In the genomic region with DNA sequence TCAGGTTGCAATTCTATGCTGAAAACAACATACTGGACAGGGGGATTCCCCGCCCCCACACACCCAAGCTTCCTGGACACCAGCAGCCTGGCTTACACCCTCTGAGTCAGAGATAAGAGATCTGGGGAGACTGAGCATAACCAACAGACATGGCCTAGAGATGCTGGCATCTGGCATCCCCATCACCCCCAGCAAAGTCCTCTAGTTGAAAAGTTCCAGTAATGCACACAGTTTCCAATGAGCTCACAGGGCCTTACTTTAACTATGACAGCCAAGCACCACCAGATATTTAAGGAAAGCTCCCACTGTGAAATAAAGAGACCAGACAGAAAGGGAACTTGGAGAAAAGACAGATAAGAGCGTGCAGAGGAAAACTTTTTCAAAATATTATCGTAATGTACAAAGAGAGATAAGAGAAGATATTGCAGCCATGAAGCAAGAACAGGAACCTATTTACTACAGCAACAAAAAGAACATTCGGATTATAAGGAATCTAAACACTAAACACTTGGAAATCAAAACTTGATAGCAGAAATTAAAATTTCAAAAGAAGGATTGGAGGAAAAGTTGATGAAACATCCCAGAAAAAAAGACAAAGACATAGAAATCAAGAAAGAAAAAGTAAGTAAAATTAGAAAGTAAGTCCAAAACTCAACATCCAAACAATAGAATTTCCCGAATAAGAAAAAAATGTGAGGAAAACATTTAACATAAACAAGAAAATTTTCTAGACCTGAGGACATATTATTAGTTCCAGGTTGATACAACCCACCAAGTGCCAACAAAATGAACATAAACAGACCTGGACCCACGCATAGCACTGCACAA, we compare ENCODE assay signal across 11 cellular contexts. TPM values are rescaled to one million over a fixed set of nuclear protein-coding genes. Genes with fewer than 3 reads are reported as not detected.
A peak's percentile ranks its signal among the peaks of the same experiment; 100 is the strongest.
DNase-seq lines count a peak whose midpoint lies in the region; ATAC-seq and TF ChIP-seq lines count a peak whose summit lies in the region.
"Had no signal": no experiment of that assay in that cellular context is flagged by ENCODE, and none has a peak within 500 bp of the region (broad histone marks: within the 10 kb centered on the region; RNA-seq: fewer than 3 reads in every experiment).

No MANE protein-coding gene starts in this region.

- peaks cover 8% of the 10 kb centered on the region for H3K27me3 Mint-ChIP-seq in activated CD4-positive, alpha-beta memory T cell treated with anti-CD3 and anti-CD28 coated beads, Interleukin-2, amount 10 ng/mL, durations not matched to agents 7 days and 5 days

- H3K4me3 ChIP-seq in fibroblast of pulmonary artery (replicated peaks; ENCODE audit: low read depth, low read length) = no peak overlapping the region

- no peak overlapping the region for H3K4me3 Mint-ChIP-seq in activated CD4-positive, alpha-beta memory T cell treated with anti-CD3 and anti-CD28 coated beads, Interleukin-2, amount 10 ng/mL, durations not matched to agents 7 days and 5 days
- no peak overlapping the region for H3K4me3 Mint-ChIP-seq in stimulated activated effector memory CD8-positive, alpha-beta T cell treated with anti-CD3 and anti-CD28 coated beads, Interleukin-12 subunit alpha, Interleukin-12 subunit beta, amount 100 ng/mL, for 72 hours
- H3K4me3 Mint-ChIP-seq: B cell, neural crest cell had no signal

- CTCF ChIA-PET in activated CD4-positive, alpha-beta memory T cell treated with anti-CD3 and anti-CD28 coated beads, Interleukin-2, amount 10 ng/mL, durations not matched to agents 7 days and 5 days (lab: Charles Lee) = interaction anchor here (1.3 kb wide), 1 partner anchor 92 kb away, joined by 3 read pairs; no protein-coding TSS in a partner anchor

- DNase-seq in activated T-cell treated with anti-CD3 and anti-CD28 coated beads for 24 hours (ENCODE audit: low read depth) = peak; percentile 23
- DNase-seq in activated T-cell treated with anti-CD3 and anti-CD28 coated beads, Interleukin-2, amount 50 U/mL, for 1 hour = no peak
- peak; percentile 43 for DNase-seq in activated CD4-positive, alpha-beta memory T cell treated with anti-CD3 and anti-CD28 coated beads, Interleukin-2, amount 10 ng/mL, durations not matched to agents 7 days and 5 days
- DNase-seq in fibroblast of pulmonary artery (ENCODE audit: low read depth) = peak; percentile 77
- DNase-seq in stimulated activated effector memory CD8-positive, alpha-beta T cell treated with anti-CD3 and anti-CD28 coated beads, Interleukin-12 subunit alpha, Interleukin-12 subunit beta, amount 100 ng/mL, for 72 hours (ENCODE audit: low spot score in 2 of 2) = no peak
- no peak for DNase-seq in NCI-H345 treated with DMSO at 0.1 percent for 48 hours (lab: John Stamatoyannopoulos, UW; ENCODE audit: unreplicated experiment)
- DNase-seq in DMS53 treated with DMSO at 0.1 percent for 48 hours (lab: John Stamatoyannopoulos, UW; ENCODE audit: unreplicated experiment) = no peak

- peaks cover 13% of the 10 kb centered on the region for H3K4me1 Mint-ChIP-seq in activated CD4-positive, alpha-beta memory T cell treated with anti-CD3 and anti-CD28 coated beads, Interleukin-2, amount 10 ng/mL, durations not matched to agents 7 days and 5 days
- peaks cover 6% of the 10 kb centered on the region for H3K4me1 Mint-ChIP-seq in stimulated activated effector memory CD8-positive, alpha-beta T cell treated with anti-CD3 and anti-CD28 coated beads, Interleukin-12 subunit alpha, Interleukin-12 subunit beta, amount 100 ng/mL, for 72 hours
- H3K4me1 Mint-ChIP-seq: B cell, neural crest cell had no signal

- H3K9me3 Mint-ChIP-seq in activated CD4-positive, alpha-beta memory T cell treated with anti-CD3 and anti-CD28 coated beads, Interleukin-2, amount 10 ng/mL, durations not matched to agents 7 days and 5 days = no peaks in the 10 kb centered on the region
- no peaks in the 10 kb centered on the region for H3K9me3 Mint-ChIP-seq in stimulated activated effector memory CD8-positive, alpha-beta T cell treated with anti-CD3 and anti-CD28 coated beads, Interleukin-12 subunit alpha, Interleukin-12 subunit beta, amount 100 ng/mL, for 72 hours
- H3K9me3 Mint-ChIP-seq: neural crest cell had no signal

- H3K27ac Mint-ChIP-seq in activated CD4-positive, alpha-beta memory T cell treated with anti-CD3 and anti-CD28 coated beads, Interleukin-2, amount 10 ng/mL, durations not matched to agents 7 days and 5 days = no peak overlapping the region
- no peak overlapping the region for H3K27ac Mint-ChIP-seq in stimulated activated effector memory CD8-positive, alpha-beta T cell treated with anti-CD3 and anti-CD28 coated beads, Interleukin-12 subunit alpha, Interleukin-12 subunit beta, amount 100 ng/mL, for 72 hours
- H3K27ac Mint-ChIP-seq: B cell had no signal

- peak; percentile 99 for ATAC-seq in stimulated activated effector memory CD8-positive, alpha-beta T cell treated with anti-CD3 and anti-CD28 coated beads, Interleukin-12 subunit alpha, Interleukin-12 subunit beta, amount 100 ng/mL, for 72 hours
- no peak for ATAC-seq in GM18505 (IDR thresholded peaks at IDR 0.05; ENCODE audit: unreplicated experiment)
- ATAC-seq: Right ventricle myocardium inferior had no signal

- TF ChIP-seq CTCF in fibroblast of pulmonary artery (IDR thresholded peaks at IDR 0.05; ENCODE audit: low read length, missing control alignments) = no peak

- POLR2A ChIA-PET in activated CD4-positive, alpha-beta memory T cell treated with anti-CD3 and anti-CD28 coated beads, Interleukin-2, amount 10 ng/mL, durations not matched to agents 7 days and 5 days (lab: Charles Lee) = no interaction called here

- no peaks in the 10 kb centered on the region for H3K36me3 Mint-ChIP-seq in activated CD4-positive, alpha-beta memory T cell treated with anti-CD3 and anti-CD28 coated beads, Interleukin-2, amount 10 ng/mL, durations not matched to agents 7 days and 5 days (ENCODE audit: low read depth)
- no peaks in the 10 kb centered on the region for H3K36me3 Mint-ChIP-seq in stimulated activated effector memory CD8-positive, alpha-beta T cell treated with anti-CD3 and anti-CD28 coated beads, Interleukin-12 subunit alpha, Interleukin-12 subunit beta, amount 100 ng/mL, for 72 hours

- no peak for TF ChIP-seq POLR2A in GM18505 (IDR thresholded peaks at IDR 0.05; ENCODE audit: borderline replicate concordance, extremely low read depth, insufficient read depth, insufficient read length)

RNA-seq across cellular contexts. Expression of gene ALOX15, which starts 17.2 kb away (rescaled TPM):
- not detected for total RNA-seq in activated CD4-positive, alpha-beta memory T cell treated with anti-CD3 and anti-CD28 coated beads, Interleukin-2, amount 10 ng/mL, durations not matched to agents 7 days and 5 days
- total RNA-seq: B cell had no signal

RNA-seq across cellular contexts. Expression of gene PELP1, which starts 45.2 kb away (rescaled TPM):
- total RNA-seq in activated CD4-positive, alpha-beta memory T cell treated with anti-CD3 and anti-CD28 coated beads, Interleukin-2, amount 10 ng/mL, durations not matched to agents 7 days and 5 days = 10 to 100 TPM; 67.7 to 69.2 TPM

RNA-seq across cellular contexts. Expression of gene ARRB2, which starts 51.7 kb away (rescaled TPM):
- 100 to 1,000 TPM; 372 to 378 TPM for total RNA-seq in activated CD4-positive, alpha-beta memory T cell treated with anti-CD3 and anti-CD28 coated beads, Interleukin-2, amount 10 ng/mL, durations not matched to agents 7 days and 5 days

Comparison
In these comparisons a context has a peak if more than half of its experiments do, and no peak if none do; other contexts are left out.
1. DNase-seq: peak in activated T-cell treated with anti-CD3 and anti-CD28 coated beads for 24 hours (single experiment), activated CD4-positive, alpha-beta memory T cell treated with anti-CD3 and anti-CD28 coated beads, Interleukin-2, amount 10 ng/mL, durations not matched to agents 7 days and 5 days (single experiment) and fibroblast of pulmonary artery (single experiment); none in activated T-cell treated with anti-CD3 and anti-CD28 coated beads, Interleukin-2, amount 50 U/mL, for 1 hour (single experiment), stimulated activated effector memory CD8-positive, alpha-beta T cell treated with anti-CD3 and anti-CD28 coated beads, Interleukin-12 subunit alpha, Interleukin-12 subunit beta, amount 100 ng/mL, for 72 hours (0 of 2), NCI-H345 treated with DMSO at 0.1 percent for 48 hours (single experiment) and DMS53 treated with DMSO at 0.1 percent for 48 hours (single experiment).